10 cellular contexts compared by ENCODE assay signal in the genomic region with DNA sequence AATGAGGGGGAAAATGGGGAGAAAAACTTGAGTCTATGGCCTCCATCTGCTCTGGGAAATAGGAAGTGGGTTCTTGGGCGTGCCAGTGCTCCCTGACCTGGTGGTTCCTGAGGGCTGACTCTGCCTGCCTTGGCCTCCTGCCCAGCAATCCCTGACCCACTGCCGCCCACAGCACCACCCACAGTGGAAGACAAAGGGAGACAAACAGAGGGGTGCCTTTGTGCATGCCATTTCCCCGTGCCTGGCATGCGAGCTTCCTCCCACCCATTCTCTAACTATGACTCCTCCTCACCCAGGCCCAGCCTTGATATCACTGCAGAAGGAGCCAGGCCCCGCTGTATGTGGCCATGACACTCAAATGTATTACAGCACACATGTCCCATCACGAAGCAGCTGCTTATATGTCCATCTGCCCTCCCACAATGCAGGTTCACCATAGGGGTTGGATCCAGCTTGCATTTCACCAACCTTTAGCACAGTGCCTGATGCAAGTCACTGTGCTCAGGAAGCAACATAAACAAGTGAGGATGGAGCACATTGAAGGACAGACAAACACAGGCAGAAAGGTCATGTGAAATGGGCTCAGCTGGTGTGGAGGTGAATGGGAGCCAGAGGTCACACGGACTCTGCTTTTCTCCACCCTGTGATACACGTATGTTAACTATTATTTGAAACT.
DNase-seq lines count a peak whose midpoint lies in the region; ATAC-seq, FAIRE-seq and TF ChIP-seq lines count a peak whose summit lies in the region.
"Had no signal": no experiment of that assay in that cellular context is flagged by ENCODE, and none has a peak within 500 bp of the region (broad histone marks: within the 10 kb centered on the region; RNA-seq: fewer than 3 reads in every experiment).

No MANE protein-coding gene starts in this region.

- CTCF ChIA-PET in RWPE1 (lab: Yijun Ruan, JAX) = interaction anchor here (0.6 to 0.8 kb wide), 3 partner anchors 19 to 204 kb away, joined by 3 read pairs; no protein-coding TSS in a partner anchor
- CTCF ChIA-PET in endothelial cell of umbilical vein (lab: Charles Lee) = interaction anchor here (0.8 to 1.9 kb wide), 4 partner anchors 41 to 204 kb away, joined by 3 to 10 read pairs (median 5); no protein-coding TSS in a partner anchor

- H4K20me1 ChIP-seq in GM23248 (ENCODE audit: insufficient read depth) (no peaks in the 10 kb centered on the region), endothelial cell of umbilical vein (replicated peaks; ENCODE audit: control insufficient read depth, extremely low read depth, insufficient read depth, low read length) (no peaks in the 10 kb centered on the region)

- TF ChIP-seq CTCF in RWPE1 (conservative IDR thresholded peaks at IDR 0.05; ENCODE audit: low read depth) (no peak), endothelial cell of umbilical vein (IDR thresholded peaks at IDR 0.05; ENCODE audit: extremely low read depth in 1 of 2, insufficient read depth in 1 of 2, low read depth in 1 of 2, low read length in 2 of 2) (no peak), osteocyte (IDR thresholded peaks at IDR 0.05) (no peak)

- no peak overlapping the region for H3K4me3 Mint-ChIP-seq in osteocyte (ENCODE audit: unreplicated experiment)

- no peaks in the 10 kb centered on the region for H3K27me3 Mint-ChIP-seq in osteocyte (ENCODE audit: unreplicated experiment)
- H3K27me3 Mint-ChIP-seq: effector memory CD8-positive, alpha-beta T cell had no signal

- H3K27ac Mint-ChIP-seq in osteocyte (ENCODE audit: unreplicated experiment) = peak overlapping the region; percentile 84

- ATAC-seq in HG02678 (IDR thresholded peaks at IDR 0.05; ENCODE audit: unreplicated experiment) (no peak), HG02763 (IDR thresholded peaks at IDR 0.05; ENCODE audit: unreplicated experiment) (no peak)
- ATAC-seq: effector memory CD8-positive, alpha-beta T cell had no signal

- no peak overlapping the region; the same call in 1 of the 2 replicates for H3K27ac ChIP-seq in GM23248
- peak overlapping the region; percentile 97 for H3K27ac ChIP-seq in RWPE1
- peak overlapping the region; percentile 96 for H3K27ac ChIP-seq in endothelial cell of umbilical vein (ENCODE audit: insufficient read depth, low read depth, low read length)
- no peak overlapping the region for H3K27ac ChIP-seq in effector memory CD4-positive, alpha-beta T cell (ENCODE audit: insufficient read depth, low read length, poor library complexity, severe bottlenecking)
- H3K27ac ChIP-seq: neutrophil had no signal

- H3K4me1 Mint-ChIP-seq in osteocyte (ENCODE audit: unreplicated experiment) = peaks cover 82% of the 10 kb centered on the region

- intact Hi-C loops in endothelial cell of umbilical vein (cut with micrococcal nuclease) = loop anchor here (2.0 kb wide), 1 partner anchor 124 kb away; no protein-coding TSS in a partner anchor

- H3F3A ChIP-seq in GM23248 (ENCODE audit: insufficient read depth) = peaks cover 34% of the 10 kb centered on the region

- H3K9ac ChIP-seq in GM23248 (no peak overlapping the region), endothelial cell of umbilical vein (replicated peaks; ENCODE audit: extremely low read depth, insufficient read depth, low read length) (no peak overlapping the region)

- TF ChIP-seq POLR2A in endothelial cell of umbilical vein (IDR thresholded peaks at IDR 0.05; ENCODE audit: low read depth, low read length) = no peak

- no TSS peak for BruUV-seq in endothelial cell of umbilical vein (replicated peaks; lab: Mats Ljungman, UMichigan)

- H3K4me2 ChIP-seq in GM23248 (ENCODE audit: unreplicated experiment) (no peak overlapping the region), endothelial cell of umbilical vein (ENCODE audit: insufficient read depth, low read length) (peak overlapping the region; percentile 9)

- peaks cover 45% of the 10 kb centered on the region for H3K4me1 ChIP-seq in GM23248 (ENCODE audit: insufficient read depth)
- peaks cover 55% of the 10 kb centered on the region for H3K4me1 ChIP-seq in endothelial cell of umbilical vein (ENCODE audit: control insufficient read depth, extremely low read depth, insufficient read depth, low read length)
- no peaks in the 10 kb centered on the region for H3K4me1 ChIP-seq in effector memory CD4-positive, alpha-beta T cell (ENCODE audit: control insufficient read depth, insufficient read depth, low read length, poor library complexity, severe bottlenecking)

- H3K36me3 ChIP-seq in GM23248 (ENCODE audit: low read depth) = no peaks in the 10 kb centered on the region
- H3K36me3 ChIP-seq in endothelial cell of umbilical vein (ENCODE audit: control insufficient read depth in 2 of 2, extremely low read depth in 1 of 2, insufficient read depth in 2 of 2, low read length in 2 of 2) = no peaks in the 10 kb centered on the region
- no peaks in the 10 kb centered on the region for H3K36me3 ChIP-seq in effector memory CD4-positive, alpha-beta T cell (ENCODE audit: control insufficient read depth, insufficient read depth, low read length)
- H3K36me3 ChIP-seq: neutrophil had no signal

- H3K79me2 ChIP-seq in GM23248 (ENCODE audit: insufficient read depth) (no peaks in the 10 kb centered on the region), endothelial cell of umbilical vein (ENCODE audit: control insufficient read depth, insufficient read depth, low read length) (no peaks in the 10 kb centered on the region)

- dilution Hi-C loops in endothelial cell of umbilical vein (cut with MboI; ENCODE audit: extremely low pct_ligation_motif_present, low sequenced_read_pairs) = no loop called here

- FAIRE-seq in endothelial cell of umbilical vein (lab: Jason Lieb, UNC) = peak; percentile 76

- no peaks in the 10 kb centered on the region for H3K27me3 ChIP-seq in GM23248 (replicated peaks; ENCODE audit: insufficient read depth)
- H3K27me3 ChIP-seq in endothelial cell of umbilical vein (ENCODE audit: control insufficient read depth in 2 of 2, insufficient read depth in 2 of 2, low read length in 2 of 2) = no peaks in the 10 kb centered on the region
- H3K27me3 ChIP-seq in effector memory CD4-positive, alpha-beta T cell (replicated peaks; ENCODE audit: control insufficient read depth, insufficient read depth, low read length, poor library complexity, severe bottlenecking) = no peaks in the 10 kb centered on the region
- H3K27me3 ChIP-seq: neutrophil had no signal

- DNase-seq in GM23248 = peak; percentile 54
- peak; percentile 88 for DNase-seq in RWPE1 (ENCODE audit: low spot score)
- DNase-seq in endothelial cell of umbilical vein (ENCODE audit: low read depth, low spot score) = peak; percentile 63
- DNase-seq in osteocyte (ENCODE audit: extremely low spot score, unreplicated experiment) = no peak
- no peak for DNase-seq in NCI-H524 (lab: John Stamatoyannopoulos, UW)
- no peak for DNase-seq in effector memory CD4-positive, alpha-beta T cell
- DNase-seq: effector memory CD8-positive, alpha-beta T cell had no signal

- no peaks in the 10 kb centered on the region for H3K36me3 Mint-ChIP-seq in osteocyte (ENCODE audit: unreplicated experiment)

- in situ Hi-C loops in GM23248 (cut with MboI) = no loop called here

- no peaks in the 10 kb centered on the region for H3K9me3 ChIP-seq in GM23248 (ENCODE audit: low read depth)
- H3K9me3 ChIP-seq in endothelial cell of umbilical vein (replicated peaks; ENCODE audit: control insufficient read depth, insufficient read depth, low read length) = no peaks in the 10 kb centered on the region
- no peaks in the 10 kb centered on the region for H3K9me3 ChIP-seq in effector memory CD4-positive, alpha-beta T cell (ENCODE audit: control insufficient read depth, low read length)
- H3K9me3 ChIP-seq: neutrophil had no signal

- no peaks in the 10 kb centered on the region for H3K9me3 Mint-ChIP-seq in osteocyte (ENCODE audit: unreplicated experiment)
- H3K9me3 Mint-ChIP-seq: effector memory CD8-positive, alpha-beta T cell had no signal

- POLR2A ChIA-PET in RWPE1 (lab: Yijun Ruan, JAX; ENCODE audit: low non-redundant PET) (no interaction called here), endothelial cell of umbilical vein (lab: Charles Lee) (interaction anchor here (1.1 kb wide), 1 partner anchor 84 kb away, joined by 3 read pairs; a partner anchor contains a TSS)

- H3K4me3 ChIP-seq in GM23248 (no peak overlapping the region), endothelial cell of umbilical vein (replicated peaks in 1 of 3; ENCODE audit: insufficient read depth in 1 of 3, low read depth in 1 of 3, low read length in 3 of 3) (no peak overlapping the region)
- no peak overlapping the region for H3K4me3 ChIP-seq in effector memory CD4-positive, alpha-beta T cell (ENCODE audit: insufficient read depth, low read depth, low read length, poor library complexity, severe bottlenecking)

- H2AFZ ChIP-seq in GM23248 (peak overlapping the region; percentile 13; the same call in 1 of the 2 replicates), endothelial cell of umbilical vein (ENCODE audit: low read depth, low read length) (peak overlapping the region; percentile 26)

- WGBS in GM23248 (ENCODE audit: low coverage in 1 of 2, low lambda C conversion rate in 2 of 2, missing lambda C conversion rate in 2 of 2), 2 experiments = 64 to 69% methylated on average over 8 of the region's 8 CpGs

- no peaks in the 10 kb centered on the region for H3K9me1 ChIP-seq in endothelial cell of umbilical vein (replicated peaks; ENCODE audit: control insufficient read depth, extremely low read depth, insufficient read depth, low read length)

- no peaks in the 10 kb centered on the region for H3K9me2 ChIP-seq in GM23248 (ENCODE audit: insufficient read depth)

TF ChIP-seq in endothelial cell of umbilical vein, 7 proteins besides CTCF, POLR2A, EP300 and RAD21:
- TF ChIP-seq, protein P1, sequence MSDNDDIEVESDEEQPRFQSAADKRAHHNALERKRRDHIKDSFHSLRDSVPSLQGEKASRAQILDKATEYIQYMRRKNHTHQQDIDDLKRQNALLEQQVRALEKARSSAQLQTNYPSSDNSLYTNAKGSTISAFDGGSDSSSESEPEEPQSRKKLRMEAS (IDR thresholded peaks at IDR 0.05; ENCODE audit: insufficient read depth, insufficient read length) = no peak
- TF ChIP-seq MYC (IDR thresholded peaks at IDR 0.05; ENCODE audit: low read depth, low read length) = no peak
- TF ChIP-seq JUN (IDR thresholded peaks at IDR 0.05; ENCODE audit: borderline replicate concordance, insufficient read depth, insufficient read length, low read depth) = peak; percentile 33
- TF ChIP-seq POLR2AphosphoS5 (IDR thresholded peaks at IDR 0.05; ENCODE audit: insufficient read depth, low read depth, low read length) = peak; percentile 94
- no peak for TF ChIP-seq EZH2 (IDR thresholded peaks at IDR 0.05; ENCODE audit: borderline replicate concordance, low read depth, low read length, severe bottlenecking)
- peak; percentile 45 for TF ChIP-seq FOS (IDR thresholded peaks at IDR 0.05; ENCODE audit: borderline replicate concordance, insufficient read depth, low read length)
- peak; percentile 29 for TF ChIP-seq GATA2 (IDR thresholded peaks at IDR 0.05; ENCODE audit: insufficient read depth, insufficient read length, low read depth, low read length)
TF ChIP-seq in endothelial cell of umbilical vein: peak in this region for 4.

Comparison
In these comparisons a context has a peak if more than half of its experiments do, and no peak if none do; other contexts are left out.
1. DNase-seq: peak in GM23248 (single experiment), RWPE1 (single experiment) and endothelial cell of umbilical vein (single experiment); none in osteocyte (single experiment), NCI-H524 (0 of 2) and effector memory CD4-positive, alpha-beta T cell (0 of 3).
2. H3K27ac ChIP-seq: peak in RWPE1 (single experiment) and endothelial cell of umbilical vein (single experiment); none in GM23248 (single experiment) and effector memory CD4-positive, alpha-beta T cell (single experiment).